ENCODE assay signal across 13 cellular contexts in the genomic region with DNA sequence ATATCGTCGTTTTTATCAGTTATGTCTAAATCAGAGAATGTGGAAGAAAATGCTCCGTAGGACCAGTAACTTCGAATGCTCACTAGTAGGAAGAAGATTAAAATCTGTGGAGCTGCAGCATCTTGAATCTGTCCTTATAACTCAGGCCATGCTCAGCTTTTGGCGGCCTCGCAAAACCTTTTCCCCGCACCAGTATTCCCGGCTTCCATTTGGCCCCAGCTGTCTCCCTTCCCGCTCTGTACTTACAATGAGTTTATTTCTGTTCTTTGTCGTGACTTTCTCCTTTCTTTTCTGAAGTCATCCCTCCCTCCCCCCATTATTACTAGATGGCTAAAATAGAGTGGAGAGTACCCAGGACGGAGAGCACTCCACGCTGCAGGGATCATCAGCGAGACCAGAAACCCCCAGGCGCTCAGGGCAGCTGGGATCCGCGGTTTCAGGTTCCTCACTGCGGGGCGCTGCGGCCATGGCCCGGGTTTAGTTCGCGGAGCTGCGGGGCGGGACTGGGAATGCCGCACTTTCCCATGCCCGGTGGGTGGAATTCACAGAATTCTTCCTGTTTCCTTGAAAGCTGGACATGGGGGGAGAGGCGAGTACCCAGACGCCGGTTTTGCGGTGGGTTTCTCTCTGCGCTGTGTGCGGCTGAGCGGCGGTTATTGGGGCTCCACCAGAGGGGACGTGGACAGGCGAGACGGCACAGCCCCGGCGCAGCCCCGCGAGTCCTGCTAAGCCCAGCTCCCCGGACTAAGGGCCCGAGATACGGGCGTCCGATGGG.
DNase-seq lines count a peak whose midpoint lies in the region; ATAC-seq lines count a peak whose summit lies in the region.
"Had no signal": no experiment of that assay in that cellular context is flagged by ENCODE, and none has a peak within 500 bp of the region (broad histone marks: within the 10 kb centered on the region; RNA-seq: fewer than 3 reads in every experiment).

No MANE protein-coding gene starts in this region.

- peak overlapping the region in 1 of 2 donors; percentile 49 for H3K9ac ChIP-seq in stomach smooth muscle (ENCODE audit: low read length in 2 of 2)
- H3K9ac ChIP-seq: GM23248 had no signal

- ATAC-seq in activated CD8-positive, alpha-beta T cell treated with anti-CD3 and anti-CD28 coated beads, Interleukin-2, amount 10 ng/mL, durations not matched to agents 7 days and 5 days = no peak

- H3K4me1 ChIP-seq in stomach smooth muscle (ENCODE audit: control insufficient read depth, insufficient read depth, low read length) = no peaks in the 10 kb centered on the region

- intact Hi-C loops in head of caudate nucleus (cut with DNase I) = no loop called here

- CTCF ChIA-PET in activated CD8-positive, alpha-beta T cell treated with anti-CD3 and anti-CD28 coated beads, Interleukin-2, amount 10 ng/mL, durations not matched to agents 7 days and 5 days (lab: Charles Lee) = no interaction called here

- no peak overlapping the region for H3K27ac ChIP-seq in stomach smooth muscle (ENCODE audit: low read length)
- H3K27ac ChIP-seq: GM23248 had no signal

- no peak overlapping the region for H3K4me3 Mint-ChIP-seq in activated CD8-positive, alpha-beta T cell treated with anti-CD3 and anti-CD28 coated beads, Interleukin-2, amount 10 ng/mL, durations not matched to agents 7 days and 5 days
- H3K4me3 Mint-ChIP-seq: CD4-positive, CD25-positive, alpha-beta regulatory T cell had no signal

- peaks cover 2 to 9% of the 10 kb centered on the region in 2 donors for H3K9me3 ChIP-seq in stomach smooth muscle (ENCODE audit: control insufficient read depth in 2 of 2, low read length in 2 of 2)

- H3K27me3 Mint-ChIP-seq in activated CD8-positive, alpha-beta T cell treated with anti-CD3 and anti-CD28 coated beads, Interleukin-2, amount 10 ng/mL, durations not matched to agents 7 days and 5 days (ENCODE audit: low read depth) = no peaks in the 10 kb centered on the region
- H3K27me3 Mint-ChIP-seq: CD4-positive, CD25-positive, alpha-beta regulatory T cell had no signal

- peaks cover 21% of the 10 kb centered on the region for H3K9me3 Mint-ChIP-seq in activated CD8-positive, alpha-beta T cell treated with anti-CD3 and anti-CD28 coated beads, Interleukin-2, amount 10 ng/mL, durations not matched to agents 7 days and 5 days (ENCODE audit: insufficient read depth)

- H3K36me3 Mint-ChIP-seq in activated CD8-positive, alpha-beta T cell treated with anti-CD3 and anti-CD28 coated beads, Interleukin-2, amount 10 ng/mL, durations not matched to agents 7 days and 5 days (ENCODE audit: low read depth) = no peaks in the 10 kb centered on the region
- H3K36me3 Mint-ChIP-seq: CD4-positive, CD25-positive, alpha-beta regulatory T cell had no signal

- peaks cover 0 to 3% of the 10 kb centered on the region in 2 donors for H3K27me3 ChIP-seq in stomach smooth muscle (ENCODE audit: control insufficient read depth in 1 of 2, insufficient read depth in 2 of 2, low read length in 2 of 2)

- no peak overlapping the region for H3K27ac Mint-ChIP-seq in activated CD8-positive, alpha-beta T cell treated with anti-CD3 and anti-CD28 coated beads, Interleukin-2, amount 10 ng/mL, durations not matched to agents 7 days and 5 days
- H3K27ac Mint-ChIP-seq: CD4-positive, CD25-positive, alpha-beta regulatory T cell had no signal

- no peaks in the 10 kb centered on the region for H3K4me1 Mint-ChIP-seq in activated CD8-positive, alpha-beta T cell treated with anti-CD3 and anti-CD28 coated beads, Interleukin-2, amount 10 ng/mL, durations not matched to agents 7 days and 5 days (ENCODE audit: low read depth)
- H3K4me1 Mint-ChIP-seq: CD4-positive, CD25-positive, alpha-beta regulatory T cell had no signal

- peak; percentile 17 for DNase-seq in NCI-H748 treated with DMSO at 0.1 percent for 48 hours (lab: John Stamatoyannopoulos, UW)
- peak in 29 of 42 donors; percentile 5 to 62 (median 19) for DNase-seq in head of caudate nucleus
- DNase-seq in medulla oblongata (ENCODE audit: extremely low spot score) = peak; percentile 6
- DNase-seq in activated CD8-positive, alpha-beta T cell treated with anti-CD3 and anti-CD28 coated beads, Interleukin-2, amount 10 ng/mL, durations not matched to agents 7 days and 5 days = no peak
- DNase-seq in kidney glomerular epithelial cell (lab: John Stamatoyannopoulos, UW) = no peak
- DNase-seq in stimulated activated CD4-positive, alpha-beta T cell treated with anti-CD3 and anti-CD28 coated beads, Interleukin-12 subunit alpha, Interleukin-12 subunit beta, amount 100 ng/mL, for 4 hours = no peak
- DNase-seq in GF-D8 (lab: John Stamatoyannopoulos, UW) = no peak
- DNase-seq: activated CD4-positive, alpha-beta T cell treated with anti-CD3 and anti-CD28 coated beads for 4 hours; activated naive CD4-positive, alpha-beta T cell treated with anti-CD3 and anti-CD28 coated beads, Interleukin-2, amount 50 U/mL, for 16 hours; CD4-positive, CD25-positive, alpha-beta regulatory T cell; GM23248; NCI-H187 had no signal

- POLR2A ChIA-PET in activated CD8-positive, alpha-beta T cell treated with anti-CD3 and anti-CD28 coated beads, Interleukin-2, amount 10 ng/mL, durations not matched to agents 7 days and 5 days (lab: Charles Lee) = interaction anchor here (0.6 kb wide), 1 partner anchor 478 kb away, joined by 3 read pairs; no protein-coding TSS in a partner anchor

- no peaks in the 10 kb centered on the region for H3K36me3 ChIP-seq in stomach smooth muscle (ENCODE audit: control insufficient read depth in 2 of 2, insufficient read depth in 2 of 2, low read length in 2 of 2)

- peak overlapping the region; percentile 69 to 72 for H3K4me3 ChIP-seq in stomach smooth muscle (ENCODE audit: low read length in 2 of 2)
- H3K4me3 ChIP-seq: GM23248 had no signal

Comparison
In these comparisons a context has a peak if more than half of its experiments do, and no peak if none do; other contexts are left out.
1. DNase-seq: peak in NCI-H748 treated with DMSO at 0.1 percent for 48 hours (single experiment), head of caudate nucleus (29 of 42) and medulla oblongata (single experiment); none in activated CD8-positive, alpha-beta T cell treated with anti-CD3 and anti-CD28 coated beads, Interleukin-2, amount 10 ng/mL, durations not matched to agents 7 days and 5 days (single experiment), kidney glomerular epithelial cell (single experiment), stimulated activated CD4-positive, alpha-beta T cell treated with anti-CD3 and anti-CD28 coated beads, Interleukin-12 subunit alpha, Interleukin-12 subunit beta, amount 100 ng/mL, for 4 hours (single experiment) and GF-D8 (single experiment).